In the genomic region with DNA sequence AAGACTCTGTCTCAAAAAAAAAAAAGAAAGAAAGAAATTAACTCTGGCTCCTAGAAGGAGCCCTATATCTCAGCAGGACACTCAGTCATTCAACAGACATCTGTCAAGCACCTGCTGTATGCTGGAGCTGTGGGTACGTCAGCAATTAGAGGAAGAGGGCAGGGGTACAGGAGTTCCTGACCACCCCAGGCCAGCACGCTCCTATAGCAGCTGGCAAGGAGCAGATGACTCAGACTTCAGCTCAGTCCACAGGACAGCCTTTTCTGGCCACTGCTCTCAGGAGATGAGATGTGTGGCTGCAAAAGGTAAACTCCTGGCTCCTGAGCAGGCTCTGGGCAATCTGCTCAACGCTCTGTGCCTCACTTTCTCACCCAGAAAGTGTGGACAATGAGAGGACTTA, we compare ENCODE assay signal across 22 cellular contexts. TPM values are rescaled to one million over a fixed set of nuclear protein-coding genes. Genes with fewer than 3 reads are reported as not detected.
DNase-seq lines count a peak whose midpoint lies in the region; ATAC-seq and TF ChIP-seq lines count a peak whose summit lies in the region.
"Had no signal": no experiment of that assay in that cellular context is flagged by ENCODE, and none has a peak within 500 bp of the region (broad histone marks: within the 10 kb centered on the region; RNA-seq: fewer than 3 reads in every experiment).

No MANE protein-coding gene starts in this region.

- DNase-seq in activated CD8-positive, alpha-beta T cell treated with anti-CD3 and anti-CD28 coated beads for 36 hours: no peak
- no peak for DNase-seq in activated CD8-positive, alpha-beta T cell treated with anti-CD3 and anti-CD28 coated beads, Interleukin-2, amount 10 ng/mL, durations not matched to agents 7 days and 5 days
- DNase-seq in LHCN-M2 (ENCODE audit: low read depth): peak; percentile 23
- no peak for DNase-seq in central memory CD8-positive, alpha-beta T cell (ENCODE audit: low spot score in 2 of 2)
- DNase-seq in sigmoid colon: no peak
- no peak for DNase-seq in OCI-LY7 (ENCODE audit: low spot score)
- no peak for DNase-seq in head of caudate nucleus
- DNase-seq in NCI-H2227 (lab: John Stamatoyannopoulos, UW; ENCODE audit: unreplicated experiment): no peak
- DNase-seq: activated CD4-positive, alpha-beta T cell treated with anti-CD3 and anti-CD28 coated beads for 4 hours; activated CD8-positive, alpha-beta memory T cell treated with anti-CD3 and anti-CD28 coated beads, Interleukin-2, amount 10 ng/mL, durations not matched to agents 7 days and 5 days; activated effector memory CD4-positive, alpha-beta T cell treated with Interleukin-2 at 50 U/mL for 16 hours; Calu3; effector CD8-positive, alpha-beta T cell; heart left ventricle; mammary epithelial cell; NCI-H1048; NCI-H187; NCI-H748 treated with DMSO at 0.1 percent for 48 hours; occipital lobe; stimulated activated CD4-positive, alpha-beta T cell treated with anti-CD3 and anti-CD28 coated beads, Interleukin-2, amount 100 ng/mL, for 24 hours; substantia nigra had no signal

- no peak overlapping the region for H2AFZ ChIP-seq in OCI-LY7 (ENCODE audit: low read length)

- H3K4me3 ChIP-seq in sigmoid colon (no peak overlapping the region), OCI-LY7 (ENCODE audit: low read depth, low read length, poor library complexity, severe bottlenecking) (no peak overlapping the region)
- H3K4me3 ChIP-seq: heart left ventricle, smooth muscle cell had no signal

- H4K20me1 ChIP-seq in OCI-LY7 (ENCODE audit: insufficient read depth, low read length): no peaks in the 10 kb centered on the region

- intact Hi-C loops in activated CD8-positive, alpha-beta T cell treated with anti-CD3 and anti-CD28 coated beads for 36 hours (cut with micrococcal nuclease): no loop called here
- intact Hi-C loops in sigmoid colon (cut with DNase I): loop anchor here (5.0 to 10.0 kb wide), 3 partner anchors 51 to 318 kb away; partner anchors contain the start of genes ARFRP1, PPDPF, SAMD10 and ZGPAT
- intact Hi-C loops in OCI-LY7 (cut with micrococcal nuclease; ENCODE audit: unreplicated experiment): no loop called here
- intact Hi-C loops in head of caudate nucleus (cut with DNase I): loop anchor here (5.0 kb wide), 1 partner anchor 51 kb away; the partner anchor contains the start of genes ARFRP1 and ZGPAT

- no peak for TF ChIP-seq POLR2A in sigmoid colon (IDR thresholded peaks at IDR 0.05)

- H3K9me3 Mint-ChIP-seq in activated CD8-positive, alpha-beta T cell treated with anti-CD3 and anti-CD28 coated beads for 36 hours: no peaks in the 10 kb centered on the region
- no peaks in the 10 kb centered on the region for H3K9me3 Mint-ChIP-seq in activated CD8-positive, alpha-beta T cell treated with anti-CD3 and anti-CD28 coated beads, Interleukin-2, amount 10 ng/mL, durations not matched to agents 7 days and 5 days (ENCODE audit: insufficient read depth)
- no peaks in the 10 kb centered on the region for H3K9me3 Mint-ChIP-seq in central memory CD8-positive, alpha-beta T cell

- POLR2A ChIA-PET in activated CD8-positive, alpha-beta T cell treated with anti-CD3 and anti-CD28 coated beads for 36 hours (lab: Charles Lee): interaction anchor here (2.2 kb wide), 1 partner anchor 29 kb away, joined by 6 read pairs; the partner anchor contains the start of gene GMEB2
- POLR2A ChIA-PET in activated CD8-positive, alpha-beta T cell treated with anti-CD3 and anti-CD28 coated beads, Interleukin-2, amount 10 ng/mL, durations not matched to agents 7 days and 5 days (lab: Charles Lee): no interaction called here
- POLR2A ChIA-PET in OCI-LY7 (lab: Charles Lee): no interaction called here

- H3K79me2 ChIP-seq in OCI-LY7 (ENCODE audit: insufficient read depth, low read depth, low read length): peaks cover 13% of the 10 kb centered on the region; the same call in 1 of the 2 replicates

- no peak for TF ChIP-seq CTCF in activated CD8-positive, alpha-beta T cell treated with anti-CD3 and anti-CD28 coated beads for 36 hours (IDR thresholded peaks at IDR 0.05)
- TF ChIP-seq CTCF in sigmoid colon (IDR thresholded peaks at IDR 0.05): no peak
- TF ChIP-seq CTCF in OCI-LY7 (conservative IDR thresholded peaks at IDR 0.05; ENCODE audit: low read length): no peak

- BruUV-seq in OCI-LY7 (replicated peaks; lab: Mats Ljungman, UMichigan): no TSS peak

- H3K27me3 ChIP-seq in sigmoid colon: peaks cover 0 to 14% (median 0%) of the 10 kb centered on the region in 3 donors

- H3K27ac ChIP-seq in sigmoid colon (peak overlapping the region in 3 of 4 donors; percentile 88 to 91 (median 90)), OCI-LY7 (ENCODE audit: low read depth, low read length, poor library complexity, severe bottlenecking) (no peak overlapping the region)

- no peaks in the 10 kb centered on the region for H3K9me2 ChIP-seq in OCI-LY7 (ENCODE audit: insufficient read depth, low read length)

- no peak for ATAC-seq in activated CD8-positive, alpha-beta T cell treated with anti-CD3 and anti-CD28 coated beads for 36 hours
- no peak for ATAC-seq in activated CD8-positive, alpha-beta T cell treated with anti-CD3 and anti-CD28 coated beads, Interleukin-2, amount 10 ng/mL, durations not matched to agents 7 days and 5 days
- no peak for ATAC-seq in central memory CD8-positive, alpha-beta T cell (replicated peaks; ENCODE audit: extremely low read depth, poor library complexity, severe bottlenecking)
- ATAC-seq: activated CD8-positive, alpha-beta memory T cell treated with anti-CD3 and anti-CD28 coated beads, Interleukin-2, amount 10 ng/mL, durations not matched to agents 7 days and 5 days; heart left ventricle had no signal

- CTCF ChIA-PET in activated CD8-positive, alpha-beta T cell treated with anti-CD3 and anti-CD28 coated beads for 36 hours (lab: Charles Lee): no interaction called here
- CTCF ChIA-PET in activated CD8-positive, alpha-beta T cell treated with anti-CD3 and anti-CD28 coated beads, Interleukin-2, amount 10 ng/mL, durations not matched to agents 7 days and 5 days (lab: Charles Lee): no interaction called here
- CTCF ChIA-PET in OCI-LY7 (lab: Charles Lee; ENCODE audit: unreplicated experiment): no interaction called here

- peaks cover 0 to 13% (median 0%) of the 10 kb centered on the region in 4 donors for H3K36me3 ChIP-seq in sigmoid colon
- peaks cover 8% of the 10 kb centered on the region; the same call in 1 of the 2 replicates for H3K36me3 ChIP-seq in OCI-LY7 (ENCODE audit: insufficient read depth, low read length)

- peak overlapping the region; percentile 96 for H3K4me3 Mint-ChIP-seq in activated CD8-positive, alpha-beta T cell treated with anti-CD3 and anti-CD28 coated beads for 36 hours
- no peak overlapping the region for H3K4me3 Mint-ChIP-seq in activated CD8-positive, alpha-beta T cell treated with anti-CD3 and anti-CD28 coated beads, Interleukin-2, amount 10 ng/mL, durations not matched to agents 7 days and 5 days
- H3K4me3 Mint-ChIP-seq in central memory CD8-positive, alpha-beta T cell: no peak overlapping the region

- WGBS in sigmoid colon, 2 donors: 75 to 94% methylated on average over 3 of the region's 3 CpGs

- peaks cover 11% of the 10 kb centered on the region for H3K36me3 Mint-ChIP-seq in activated CD8-positive, alpha-beta T cell treated with anti-CD3 and anti-CD28 coated beads for 36 hours (ENCODE audit: low read depth)
- H3K36me3 Mint-ChIP-seq in activated CD8-positive, alpha-beta T cell treated with anti-CD3 and anti-CD28 coated beads, Interleukin-2, amount 10 ng/mL, durations not matched to agents 7 days and 5 days (ENCODE audit: low read depth): peaks cover 6% of the 10 kb centered on the region
- peaks cover 15% of the 10 kb centered on the region for H3K36me3 Mint-ChIP-seq in central memory CD8-positive, alpha-beta T cell (ENCODE audit: insufficient read depth)

- H3K4me1 ChIP-seq in sigmoid colon (peaks cover 0 to 51% (median 50%) of the 10 kb centered on the region in 4 donors), OCI-LY7 (ENCODE audit: insufficient read depth, low read length, poor library complexity, severe bottlenecking) (peaks cover 19% of the 10 kb centered on the region)

- TF ChIP-seq EP300 in sigmoid colon (IDR thresholded peaks at IDR 0.05): no peak

- H3K9me3 ChIP-seq in sigmoid colon (no peaks in the 10 kb centered on the region), OCI-LY7 (ENCODE audit: low read length) (no peaks in the 10 kb centered on the region)
- H3K9me3 ChIP-seq: heart left ventricle had no signal

- H3K4me1 Mint-ChIP-seq in activated CD8-positive, alpha-beta T cell treated with anti-CD3 and anti-CD28 coated beads for 36 hours (ENCODE audit: low read depth): peaks cover 26% of the 10 kb centered on the region
- H3K4me1 Mint-ChIP-seq in activated CD8-positive, alpha-beta T cell treated with anti-CD3 and anti-CD28 coated beads, Interleukin-2, amount 10 ng/mL, durations not matched to agents 7 days and 5 days (ENCODE audit: low read depth): peaks cover 44% of the 10 kb centered on the region
- H3K4me1 Mint-ChIP-seq in central memory CD8-positive, alpha-beta T cell: peaks cover 36% of the 10 kb centered on the region

- no peak overlapping the region for H3K27ac Mint-ChIP-seq in activated CD8-positive, alpha-beta T cell treated with anti-CD3 and anti-CD28 coated beads for 36 hours
- no peak overlapping the region for H3K27ac Mint-ChIP-seq in activated CD8-positive, alpha-beta T cell treated with anti-CD3 and anti-CD28 coated beads, Interleukin-2, amount 10 ng/mL, durations not matched to agents 7 days and 5 days
- peak overlapping the region; percentile 25 for H3K27ac Mint-ChIP-seq in central memory CD8-positive, alpha-beta T cell (ENCODE audit: low read depth)

- H3K27me3 Mint-ChIP-seq in activated CD8-positive, alpha-beta T cell treated with anti-CD3 and anti-CD28 coated beads for 36 hours: no peaks in the 10 kb centered on the region
- H3K27me3 Mint-ChIP-seq in activated CD8-positive, alpha-beta T cell treated with anti-CD3 and anti-CD28 coated beads, Interleukin-2, amount 10 ng/mL, durations not matched to agents 7 days and 5 days (ENCODE audit: low read depth): peaks cover 3% of the 10 kb centered on the region
- no peaks in the 10 kb centered on the region for H3K27me3 Mint-ChIP-seq in central memory CD8-positive, alpha-beta T cell

- no peak overlapping the region for H3K4me2 ChIP-seq in OCI-LY7 (ENCODE audit: low read length)
- H3K4me2 ChIP-seq: smooth muscle cell had no signal

RNA-seq across cellular contexts. Expression of gene RTEL1, which starts 1.7 kb away (rescaled TPM):
- 10 to 100 TPM; 37.4 to 39.1 TPM for total RNA-seq in activated CD8-positive, alpha-beta T cell treated with anti-CD3 and anti-CD28 coated beads for 36 hours
- 10 to 100 TPM; 49.8 to 54.3 TPM for total RNA-seq in activated CD8-positive, alpha-beta T cell treated with anti-CD3 and anti-CD28 coated beads, Interleukin-2, amount 10 ng/mL, durations not matched to agents 7 days and 5 days
- 21.9 and 31.2 TPM in 2 replicates for total RNA-seq in LHCN-M2 (2014; rRNA removed)
- polyA plus RNA-seq in LHCN-M2 (2012): 8.2 TPM
- 10 to 100 TPM; 19.6 to 44.3 (median 31.4) TPM for total RNA-seq in sigmoid colon
- 10 to 100 TPM in 1 of 3 donors, 1 to 10 TPM in 2; 3.6 to 22.4 (median 9.0) TPM for polyA plus RNA-seq in sigmoid colon
- 20.0 and 22.5 TPM in 2 replicates for total RNA-seq in OCI-LY7 (2014; rRNA removed; shearing (Covaris generic))
- total RNA-seq in OCI-LY7 (2022): 47.2 and 55.0 TPM in 2 replicates

RNA-seq across cellular contexts. Expression of gene STMN3, which starts 3.2 kb away (rescaled TPM):
- 10 to 100 TPM; 17.8 to 18.4 TPM for total RNA-seq in activated CD8-positive, alpha-beta T cell treated with anti-CD3 and anti-CD28 coated beads for 36 hours
- 10 to 100 TPM; 13.1 to 13.3 TPM for total RNA-seq in activated CD8-positive, alpha-beta T cell treated with anti-CD3 and anti-CD28 coated beads, Interleukin-2, amount 10 ng/mL, durations not matched to agents 7 days and 5 days
- total RNA-seq in LHCN-M2 (2014; rRNA removed) (39.3 and 49.8 TPM in 2 replicates), sigmoid colon (10 to 100 TPM; 14.6 to 22.1 (median 20.1) TPM), OCI-LY7 (2022) (6.7 and 7.5 TPM in 2 replicates)
- 13.6 TPM for polyA plus RNA-seq in LHCN-M2 (2012)
- polyA plus RNA-seq in sigmoid colon: 10 to 100 TPM in 1 of 3 donors, 1 to 10 TPM in 2; 1.8 to 25.2 (median 6.6) TPM
- 4.0 and 6.7 TPM in 2 replicates for total RNA-seq in OCI-LY7 (2014; rRNA removed; shearing (Covaris generic))

RNA-seq across cellular contexts. Expression of gene GMEB2, which starts 29.6 kb away (rescaled TPM):
- 10 to 100 TPM; 16.2 to 16.3 TPM for total RNA-seq in activated CD8-positive, alpha-beta T cell treated with anti-CD3 and anti-CD28 coated beads for 36 hours
- 10 to 100 TPM; 16.2 TPM for total RNA-seq in activated CD8-positive, alpha-beta T cell treated with anti-CD3 and anti-CD28 coated beads, Interleukin-2, amount 10 ng/mL, durations not matched to agents 7 days and 5 days
- total RNA-seq in LHCN-M2 (2014; rRNA removed) (12.7 and 14.9 TPM in 2 replicates), sigmoid colon (1 to 10 TPM; 6.2 to 8.2 (median 8.0) TPM), OCI-LY7 (2022) (15.0 and 15.6 TPM in 2 replicates)
- 7.0 TPM for polyA plus RNA-seq in LHCN-M2 (2012)
- polyA plus RNA-seq in sigmoid colon: 10 to 100 TPM in 1 of 3 donors, 1 to 10 TPM in 2; 6.0 to 15.1 (median 7.4) TPM
- 14.3 and 15.6 TPM in 2 replicates for total RNA-seq in OCI-LY7 (2014; rRNA removed; shearing (Covaris generic))

RNA-seq across cellular contexts. Expression of gene TNFRSF6B, which starts 40.0 kb away (rescaled TPM):
- not detected for total RNA-seq in activated CD8-positive, alpha-beta T cell treated with anti-CD3 and anti-CD28 coated beads for 36 hours
- total RNA-seq in activated CD8-positive, alpha-beta T cell treated with anti-CD3 and anti-CD28 coated beads, Interleukin-2, amount 10 ng/mL, durations not matched to agents 7 days and 5 days: not detected
- total RNA-seq in LHCN-M2 (2014; rRNA removed): 6.2 and 6.7 TPM in 2 replicates
- polyA plus RNA-seq in LHCN-M2 (2012): 1.0 TPM
- 10 to 100 TPM in 1 of 4 donors, 1 to 10 TPM in 3; 1.8 to 45.5 (median 4.2) TPM for total RNA-seq in sigmoid colon
- 100 to 1,000 TPM in 1 of 3 donors, 1 to 10 TPM in 2; 1.2 to 186 (median 4.8) TPM for polyA plus RNA-seq in sigmoid colon
- total RNA-seq in OCI-LY7 (2014; rRNA removed; shearing (Covaris generic)): 1.4 and 6.6 TPM in 2 replicates
- total RNA-seq in OCI-LY7 (2022): 1.0 TPM in 1 of 2 replicates, not detected in the other
- total RNA-seq: activated CD8-positive, alpha-beta memory T cell treated with anti-CD3 and anti-CD28 coated beads, Interleukin-2, amount 10 ng/mL, durations not matched to agents 7 days and 5 days; Calu3; occipital lobe had no signal

RNA-seq across cellular contexts. Expression of gene ARFRP1, which starts 51.3 kb away (rescaled TPM):
- 10 to 100 TPM; 41.7 to 44.2 TPM for total RNA-seq in activated CD8-positive, alpha-beta T cell treated with anti-CD3 and anti-CD28 coated beads for 36 hours
- total RNA-seq in activated CD8-positive, alpha-beta T cell treated with anti-CD3 and anti-CD28 coated beads, Interleukin-2, amount 10 ng/mL, durations not matched to agents 7 days and 5 days: 10 to 100 TPM; 55.2 to 57.6 TPM
- total RNA-seq in LHCN-M2 (2014; rRNA removed) (49.4 and 54.8 TPM in 2 replicates), sigmoid colon (10 to 100 TPM; 26.8 to 38.7 (median 28.8) TPM), OCI-LY7 (2022) (82.1 and 85.6 TPM in 2 replicates)
- polyA plus RNA-seq in LHCN-M2 (2012): 38.1 TPM
- 10 to 100 TPM; 39.1 to 70.2 (median 45.6) TPM for polyA plus RNA-seq in sigmoid colon
- total RNA-seq in OCI-LY7 (2014; rRNA removed; shearing (Covaris generic)): 47.9 and 53.3 TPM in 2 replicates

Comparison
In these comparisons a context has a peak if more than half of its experiments do, and no peak if none do; other contexts are left out.
1. intact Hi-C loops: an anchor here in sigmoid colon (5.0 to 10.0 kb wide) and head of caudate nucleus (5.0 kb wide); none called in activated CD8-positive, alpha-beta T cell treated with anti-CD3 and anti-CD28 coated beads for 36 hours and OCI-LY7.